8 cellular contexts compared by ENCODE assay signal in the genomic region with DNA sequence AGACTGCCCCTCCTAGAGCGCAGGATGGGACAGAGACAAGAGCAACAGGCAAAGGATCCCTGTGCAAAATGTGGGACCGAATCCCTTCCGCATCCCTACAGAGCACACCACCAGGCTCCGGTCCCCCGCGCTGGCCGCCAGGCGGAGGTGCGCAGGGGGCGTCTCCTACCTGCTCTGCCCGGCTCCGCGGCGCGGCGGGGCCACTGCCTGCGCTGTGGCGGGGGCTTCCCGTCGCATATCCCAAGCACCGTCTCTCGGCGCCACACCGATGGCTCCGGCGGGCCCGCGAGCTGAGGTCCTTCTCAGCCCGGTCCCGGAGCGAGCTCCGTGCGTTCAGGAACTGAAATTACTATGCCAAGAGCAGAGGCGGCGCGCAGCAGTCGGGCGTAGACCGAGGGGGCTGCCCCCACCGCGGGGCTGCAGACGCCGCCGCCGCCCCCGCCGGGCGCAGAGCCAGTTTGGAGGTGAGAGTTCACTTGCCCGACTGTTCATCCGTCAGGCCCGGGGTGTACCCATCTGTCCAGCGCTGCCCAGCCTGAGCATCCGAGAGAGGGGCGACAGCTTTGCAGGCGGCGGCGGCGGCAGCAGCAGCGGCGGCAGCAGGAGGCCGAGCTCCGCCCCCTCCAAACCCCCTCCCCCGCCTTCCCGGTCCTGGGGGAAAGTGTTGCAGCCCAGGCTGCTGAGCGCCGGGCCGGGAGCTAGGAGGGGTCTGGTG. TPM values are rescaled to one million over a fixed set of nuclear protein-coding genes. Genes with fewer than 3 reads are reported as not detected.
DNase-seq lines count a peak whose midpoint lies in the region; ATAC-seq and TF ChIP-seq lines count a peak whose summit lies in the region.

A gene (minus strand): TSS at position 355 of the 715 bp plus-strand sequence. CDS start 57,690 bp downstream, outside the sequence.

- H3K4me1 ChIP-seq in BE2C = no peaks in the 10 kb centered on the region
- peaks cover 38% of the 10 kb centered on the region for H3K4me1 ChIP-seq in body of pancreas
- peaks cover 3% of the 10 kb centered on the region; the same call in 1 of the 2 replicates for H3K4me1 ChIP-seq in iPS-20b (ENCODE audit: insufficient read depth, low read length)
- peaks cover 0 to 4% (median 4%) of the 10 kb centered on the region in 3 donors for H3K4me1 ChIP-seq in skeletal muscle tissue (ENCODE audit: control insufficient read depth in 3 of 3, insufficient read depth in 3 of 3, low read length in 3 of 3)

- WGBS in body of pancreas, 2 donors = 0% methylated on average over 21 to 67 of the region's 67 CpGs

- H3K27ac ChIP-seq in body of pancreas (peak within 1 kb of the TSS; percentile 64 to 84 (median 78)), iPS-20b (ENCODE audit: low read length) (no peak within 1 kb of the TSS), skeletal muscle tissue (ENCODE audit: low read depth, low read length) (no peak within 1 kb of the TSS)

- H3K9ac ChIP-seq in iPS-20b (ENCODE audit: low read depth, low read length) = peak within 1 kb of the TSS; percentile 53; the same call in 1 of the 2 replicates
- peak within 1 kb of the TSS; percentile 40 to 67 (median 47) for H3K9ac ChIP-seq in skeletal muscle tissue (ENCODE audit: low read depth in 1 of 3, low read length in 3 of 3)

- intact Hi-C loops in body of pancreas (cut with DNase I) = no loop called here

- H3K9me3 ChIP-seq in BE2C (no peaks in the 10 kb centered on the region), body of pancreas (no peaks in the 10 kb centered on the region), iPS-20b (ENCODE audit: insufficient read depth, low read depth, low read length) (no peaks in the 10 kb centered on the region), skeletal muscle tissue (ENCODE audit: control insufficient read depth in 3 of 3, low read length in 3 of 3) (no peaks in the 10 kb centered on the region)

- peak; percentile 41 to 64 (median 60) for TF ChIP-seq POLR2A in body of pancreas (IDR thresholded peaks at IDR 0.05)

- peak; percentile 72 for ATAC-seq in GM19467 (IDR thresholded peaks at IDR 0.05; ENCODE audit: unreplicated experiment)
- ATAC-seq in body of pancreas = peak; percentile 78

- peak within 1 kb of the TSS; percentile 60 for H3K4me3 ChIP-seq in BE2C (ENCODE audit: low read depth, low read length)
- peak within 1 kb of the TSS; percentile 57 to 74 for H3K4me3 ChIP-seq in body of pancreas
- H3K4me3 ChIP-seq in iPS-20b (ENCODE audit: low read length) = peak within 1 kb of the TSS; percentile 76
- peak within 1 kb of the TSS; percentile 50 to 68 (median 63) for H3K4me3 ChIP-seq in skeletal muscle tissue (ENCODE audit: low read length in 3 of 3)

- H3K27me3 ChIP-seq in BE2C = peaks cover 36% of the 10 kb centered on the region
- no peaks in the 10 kb centered on the region for H3K27me3 ChIP-seq in body of pancreas
- H3K27me3 ChIP-seq in iPS-20b (ENCODE audit: insufficient read depth, low read length) = peaks cover 27% of the 10 kb centered on the region
- peaks cover 0 to 16% (median 10%) of the 10 kb centered on the region in 3 donors for H3K27me3 ChIP-seq in skeletal muscle tissue (ENCODE audit: control insufficient read depth in 3 of 3, insufficient read depth in 3 of 3, low read length in 3 of 3)

- no peaks in the 10 kb centered on the region for H3K36me3 ChIP-seq in BE2C
- H3K36me3 ChIP-seq in body of pancreas (replicated peaks in 1 of 2; ENCODE audit: insufficient read depth in 1 of 2, low read depth in 2 of 2) = no peaks in the 10 kb centered on the region
- H3K36me3 ChIP-seq in iPS-20b (ENCODE audit: insufficient read depth, low read depth, low read length) = no peaks in the 10 kb centered on the region
- no peaks in the 10 kb centered on the region for H3K36me3 ChIP-seq in skeletal muscle tissue (ENCODE audit: control insufficient read depth in 3 of 3, insufficient read depth in 3 of 3, low read length in 3 of 3)

- DNase-seq in BE2C = peak; percentile 50
- peak; percentile 59 for DNase-seq in HuH-7 (ENCODE audit: low spot score)
- peak; percentile 22 for DNase-seq in T1000 (lab: John Stamatoyannopoulos, UW)
- peak; percentile 60 to 76 (median 64) for DNase-seq in body of pancreas
- no peak for DNase-seq in epidermal melanocyte (ENCODE audit: insufficient read length, low spot score)

- no peak for TF ChIP-seq CTCF in BE2C (IDR thresholded peaks at IDR 0.05; ENCODE audit: low read depth, low read length)
- TF ChIP-seq CTCF in body of pancreas (IDR thresholded peaks at IDR 0.05) = peak in 2 of 7 experiments; percentile 39 to 47

RNA-seq across cellular contexts. Expression of the gene that starts here (rescaled TPM):
- 0.08 TPM for polyA plus RNA-seq in BE2C (2012; ENCODE audit: insufficient read depth, insufficient read length, low read depth)
- total RNA-seq in body of pancreas = 1 to 10 TPM; 5.3 to 9.3 TPM
- 3.7 TPM for total RNA-seq in skeletal muscle tissue

Comparison
In these comparisons a context has a peak if more than half of its experiments do, and no peak if none do; other contexts are left out.
1. H3K27ac ChIP-seq: peak in body of pancreas (4 of 4); none in iPS-20b (single experiment) and skeletal muscle tissue (single experiment).
2. Peak in every context shown above with its lines, with median percentiles within 50 percentile points of each other: H3K4me3 ChIP-seq.